8 cellular contexts compared by ENCODE assay signal in genomic region chr9:32550609-32551490, GRCh38. TPM values are rescaled to one million over a fixed set of nuclear protein-coding genes. Genes with fewer than 3 reads are reported as not detected.
DNase-seq lines count a peak whose midpoint lies in the region; ATAC-seq and TF ChIP-seq lines count a peak whose summit lies in the region.

No MANE protein-coding gene starts in this region.

- H2BK120ac ChIP-seq in IMR-90 (ENCODE audit: low read depth, low read length) = peak overlapping the region; percentile 42; the same call in 1 of the 2 replicates

- H3K18ac ChIP-seq in IMR-90 (ENCODE audit: low read depth, low read length) = peak overlapping the region; percentile 40; the same call in 1 of the 2 replicates

- POLR2A ChIA-PET in IMR-90 (lab: Charles Lee; ENCODE audit: unreplicated experiment) (interaction anchor here (0.6 kb wide), 1 partner anchor 101 kb away, joined by 3 read pairs; no protein-coding TSS in a partner anchor), OCI-LY7 (lab: Charles Lee) (interaction anchor here (0.6 to 3.1 kb wide), 9 partner anchors 11 to 707 kb away, joined by 3 to 19 read pairs (median 3); partner anchors contain the start of gene NDUFB6)

- BruUV-seq in IMR-90 (replicated peaks; lab: Mats Ljungman, UMichigan) (no TSS peak), OCI-LY7 (replicated peaks; lab: Mats Ljungman, UMichigan) (no TSS peak)

- H3K9me1 ChIP-seq in IMR-90 (ENCODE audit: insufficient read depth, low read length) = no peaks in the 10 kb centered on the region

- peak overlapping the region; percentile 37; the same call in 1 of the 2 replicates for H3K56ac ChIP-seq in IMR-90 (ENCODE audit: extremely low read depth, insufficient read depth, low read length)

- H2BK20ac ChIP-seq in IMR-90 (ENCODE audit: low read depth, low read length) = peak overlapping the region; percentile 23

- intact Hi-C loops in IMR-90 (cut with micrococcal nuclease) = loop anchor here (1.0 to 2.0 kb wide), 2 partner anchors 25 to 172 kb away; partner anchors contain the start of gene RIGI
- intact Hi-C loops in OCI-LY7 (cut with micrococcal nuclease; ENCODE audit: unreplicated experiment) = loop anchor here (2.0 kb wide), 1 partner anchor 54 kb away; no protein-coding TSS in a partner anchor

- no peak for TF ChIP-seq RAD21 in IMR-90 (IDR thresholded peaks at IDR 0.05; ENCODE audit: low read length)

- no peaks in the 10 kb centered on the region for H3K9me3 ChIP-seq in IMR-90 (ENCODE audit: control insufficient read depth, insufficient read depth, low read length)
- no peaks in the 10 kb centered on the region for H3K9me3 ChIP-seq in OCI-LY7 (ENCODE audit: low read length)

- peak overlapping the region; percentile 82 for H2BK5ac ChIP-seq in IMR-90 (ENCODE audit: low read depth, low read length, poor library complexity, severe bottlenecking)

- peak overlapping the region; percentile 77 for H3K9ac ChIP-seq in IMR-90 (ENCODE audit: low read depth, low read length)

- peak overlapping the region; percentile 96 for H3K23ac ChIP-seq in IMR-90 (ENCODE audit: low read depth, low read length)

- H3K4ac ChIP-seq in IMR-90 (ENCODE audit: low read depth, low read length) = peak overlapping the region; percentile 97

- peak overlapping the region; percentile 67 for H2AK9ac ChIP-seq in IMR-90 (replicated peaks; ENCODE audit: low read depth, low read length, poor library complexity)

- CTCF ChIA-PET in IMR-90 (lab: Yijun Ruan, JAX) = interaction anchor here (0.6 to 2.7 kb wide), 5 partner anchors 14 to 413 kb away, joined by 3 to 10 read pairs (median 4); no protein-coding TSS in a partner anchor
- CTCF ChIA-PET in OCI-LY7 (lab: Charles Lee; ENCODE audit: unreplicated experiment) = interaction anchor here (1.2 to 1.8 kb wide), 3 partner anchors 21 to 29 kb away, joined by 4 to 9 read pairs (median 7); partner anchors contain the start of gene RIGI

- peaks cover 70% of the 10 kb centered on the region for H3K79me2 ChIP-seq in OCI-LY7 (ENCODE audit: insufficient read depth, low read depth, low read length)

- peak overlapping the region; percentile 90 to 92; a peak in 3 of 4 replicates for H4K8ac ChIP-seq in IMR-90 (ENCODE audit: low read depth in 2 of 2, low read length in 2 of 2)

- H3K4me3 ChIP-seq in IMR-90 (ENCODE audit: insufficient read depth, low read depth, low read length) (peak overlapping the region; percentile 94), OCI-LY7 (ENCODE audit: low read depth, low read length, poor library complexity, severe bottlenecking) (peak overlapping the region; percentile 82)

- WGBS in IMR-90 (ENCODE audit: extremely low coverage in 2 of 2, insufficient read length in 1 of 2), 2 experiments = 1% methylated on average over 26 of the region's 75 CpGs; no CpG with 5 or more reads in 1 of the 2 experiments

- H3K27me3 ChIP-seq in IMR-90 (ENCODE audit: control insufficient read depth, insufficient read depth, low read length) = no peaks in the 10 kb centered on the region

- H3K14ac ChIP-seq in IMR-90 (replicated peaks; ENCODE audit: low read depth, low read length) = peak overlapping the region; percentile 97

- H3K79me1 ChIP-seq in IMR-90 (ENCODE audit: low read depth in 1 of 2, low read length in 2 of 2) = peaks cover 23 to 39% of the 10 kb centered on the region in 2 experiments

- H2BK15ac ChIP-seq in IMR-90 (ENCODE audit: low read depth, low read length) = peak overlapping the region; percentile 9; the same call in 1 of the 3 replicates

- H3K27ac ChIP-seq in IMR-90 (ENCODE audit: insufficient read depth, low read length) = peak overlapping the region; percentile 46
- H3K27ac ChIP-seq in OCI-LY7 (ENCODE audit: low read depth, low read length, poor library complexity, severe bottlenecking) = peak overlapping the region; percentile 89
- peak overlapping the region; percentile 89 for H3K27ac ChIP-seq in epithelial cell of prostate

- H2AFZ ChIP-seq in IMR-90 (replicated peaks; ENCODE audit: low read length, poor library complexity) (peak overlapping the region; percentile 95), OCI-LY7 (ENCODE audit: low read length) (peak overlapping the region; percentile 82; the same call in 1 of the 2 replicates)

- ATAC-seq in GM21529 (IDR thresholded peaks at IDR 0.05; ENCODE audit: unreplicated experiment) (peak; percentile 61), IMR-90 (ENCODE audit: low read depth) (peak; percentile 82)

- peak overlapping the region; percentile 70 for H4K5ac ChIP-seq in IMR-90 (ENCODE audit: low read depth, low read length)

- peak; percentile 18; the same call in 1 of the 2 replicates for TF ChIP-seq CTCF in IMR-90 (conservative IDR thresholded peaks at IDR 0.05; ENCODE audit: low read depth, low read length)
- TF ChIP-seq CTCF in OCI-LY7 (conservative IDR thresholded peaks at IDR 0.05; ENCODE audit: low read length) = peak; percentile 34; the same call in 1 of the 2 replicates

- H3K4me2 ChIP-seq in IMR-90 (ENCODE audit: low read depth, low read length) (peak overlapping the region; percentile 98), OCI-LY7 (ENCODE audit: low read length) (peak overlapping the region; percentile 87)

- no peaks in the 10 kb centered on the region for H3K9me2 ChIP-seq in OCI-LY7 (ENCODE audit: insufficient read depth, low read length)

- dilution Hi-C loops in IMR-90 (cut with HindIII; ENCODE audit: low sequenced_read_pairs, unreplicated experiment) = loop anchor here (25.0 kb wide), 1 partner anchor 114 kb away; no protein-coding TSS in a partner anchor

- H3K4me1 ChIP-seq in IMR-90 (ENCODE audit: control insufficient read depth, insufficient read depth, low read length) (no peaks in the 10 kb centered on the region; the same call in 1 of the 2 replicates), OCI-LY7 (ENCODE audit: insufficient read depth, low read length, poor library complexity, severe bottlenecking) (peaks cover 21% of the 10 kb centered on the region)

- in situ Hi-C loops in IMR-90 (cut with MboI; ENCODE audit: low sequenced_read_pairs) = no loop called here

- peak overlapping the region; percentile 74 for H4K91ac ChIP-seq in IMR-90 (ENCODE audit: insufficient read depth, low read depth, low read length)

- H4K20me1 ChIP-seq in IMR-90 (ENCODE audit: insufficient read depth, low read length) (peaks cover 20% of the 10 kb centered on the region), OCI-LY7 (ENCODE audit: insufficient read depth, low read length) (no peaks in the 10 kb centered on the region)

- H3K36me3 ChIP-seq in IMR-90 (ENCODE audit: control insufficient read depth, insufficient read depth, low read length) = no peaks in the 10 kb centered on the region
- peaks cover 38% of the 10 kb centered on the region; the same call in 1 of the 2 replicates for H3K36me3 ChIP-seq in OCI-LY7 (ENCODE audit: insufficient read depth, low read length)

- TF ChIP-seq POLR2A in IMR-90 (IDR thresholded peaks at IDR 0.05; ENCODE audit: low read depth, low read length) = peak; percentile 38; the same call in 1 of the 2 replicates

- peak overlapping the region; percentile 66 for H2AK5ac ChIP-seq in IMR-90 (ENCODE audit: low read depth, low read length)

- DNase-seq in DMS114 treated with DMSO at 0.1 percent for 48 hours (lab: John Stamatoyannopoulos, UW; ENCODE audit: unreplicated experiment) = peak; percentile 86
- DNase-seq in IMR-90 = peak; percentile 91
- DNase-seq in OCI-LY7 (ENCODE audit: low spot score) = peak; percentile 95
- peak; percentile 87 for DNase-seq in activated T-cell treated with anti-CD3 and anti-CD28 coated beads for 48 hours (ENCODE audit: low read depth)
- DNase-seq in epithelial cell of prostate (ENCODE audit: low read depth, low spot score) = no peak
- DNase-seq in mucosa of gallbladder (ENCODE audit: low spot score) = peak; percentile 93
- peak; percentile 89 to 92 for DNase-seq in stimulated activated CD8-positive, alpha-beta memory T cell treated with anti-CD3 and anti-CD28 coated beads, Interleukin-4, amount 100 ng/mL, for 4 hours (ENCODE audit: low read depth in 2 of 2, low spot score in 1 of 2)

TF ChIP-seq in IMR-90, 13 proteins besides CTCF, POLR2A, EP300 and RAD21 (continues in another document):
- TF ChIP-seq MXI1 (IDR thresholded peaks at IDR 0.05; ENCODE audit: borderline replicate concordance, low read depth, low read length) (no peak), CEBPB (IDR thresholded peaks at IDR 0.05; ENCODE audit: low read depth, low read length) (no peak), MAZ (IDR thresholded peaks at IDR 0.05; ENCODE audit: borderline replicate concordance, low read depth, low read length) (peak; percentile 81)

RNA-seq across cellular contexts. Expression of gene SMIM27, which starts 1.3 kb away (rescaled TPM):
- 1.1 and 2.5 TPM in 2 replicates for total RNA-seq in IMR-90 (2012; rRNA removed)
- polyA plus RNA-seq in IMR-90 (2012; rRNA removed) = 3.4 and 5.5 TPM in 2 replicates
- polyA plus RNA-seq in IMR-90 (2012; cell fraction: cytosol; rRNA removed) = 3.6 and 3.7 TPM in 2 replicates
- 1.1 and 2.2 TPM in 2 replicates for polyA plus RNA-seq in IMR-90 (2012; cell fraction: nucleus; rRNA removed; ENCODE audit: low replicate concordance)
- total RNA-seq in OCI-LY7 (2014; rRNA removed; shearing (Covaris generic)) = 17.6 and 19.5 TPM in 2 replicates
- total RNA-seq in OCI-LY7 (2022) = 21.2 and 36.6 TPM in 2 replicates
- 13.0 TPM for total RNA-seq in mucosa of gallbladder

RNA-seq across cellular contexts. Expression of gene TOPORS, which starts 1.5 kb away (rescaled TPM):
- total RNA-seq in IMR-90 (2012; rRNA removed) (27.8 and 41.7 TPM in 2 replicates), OCI-LY7 (2022) (16.2 and 19.2 TPM in 2 replicates), mucosa of gallbladder (15.5 TPM)
- 6.3 and 7.4 TPM in 2 replicates for polyA plus RNA-seq in IMR-90 (2012; rRNA removed)
- polyA plus RNA-seq in IMR-90 (2012; cell fraction: cytosol; rRNA removed) = 1.3 and 1.5 TPM in 2 replicates
- polyA plus RNA-seq in IMR-90 (2012; cell fraction: nucleus; rRNA removed; ENCODE audit: low replicate concordance) = 0.98 and 8.6 TPM in 2 replicates
- 17.4 and 20.1 TPM in 2 replicates for total RNA-seq in OCI-LY7 (2014; rRNA removed; shearing (Covaris generic))

RNA-seq across cellular contexts. Expression of gene NDUFB6, which starts 22.1 kb away (rescaled TPM):
- total RNA-seq in IMR-90 (2012; rRNA removed) = 24.2 and 77.2 TPM in 2 replicates
- polyA plus RNA-seq in IMR-90 (2012; rRNA removed) = 51.0 and 55.9 TPM in 2 replicates
- 36.1 and 36.7 TPM in 2 replicates for polyA plus RNA-seq in IMR-90 (2012; cell fraction: cytosol; rRNA removed)
- polyA plus RNA-seq in IMR-90 (2012; cell fraction: nucleus; rRNA removed; ENCODE audit: low replicate concordance) = 9.4 and 26.0 TPM in 2 replicates
- total RNA-seq in OCI-LY7 (2014; rRNA removed; shearing (Covaris generic)) = 69.5 and 75.1 TPM in 2 replicates
- 48.6 and 54.0 TPM in 2 replicates for total RNA-seq in OCI-LY7 (2022)
- total RNA-seq in mucosa of gallbladder = 46.8 TPM

RNA-seq across cellular contexts. Expression of gene RIGI, which starts 24.9 kb away (rescaled TPM):
- total RNA-seq in IMR-90 (2012; rRNA removed) (13.6 and 18.1 TPM in 2 replicates), OCI-LY7 (2022) (1.5 and 1.7 TPM in 2 replicates), mucosa of gallbladder (9.4 TPM)
- polyA plus RNA-seq in IMR-90 (2012; rRNA removed) = 3.8 and 4.8 TPM in 2 replicates
- polyA plus RNA-seq in IMR-90 (2012; cell fraction: cytosol; rRNA removed) = 0.74 and 0.94 TPM in 2 replicates
- 0.72 and 7.0 TPM in 2 replicates for polyA plus RNA-seq in IMR-90 (2012; cell fraction: nucleus; rRNA removed; ENCODE audit: low replicate concordance)
- 1.1 and 1.5 TPM in 2 replicates for total RNA-seq in OCI-LY7 (2014; rRNA removed; shearing (Covaris generic))
